Comparison of ENCODE assay signal across 7 cellular contexts in genomic region chr6:166419268-166419667, GRCh38. TPM values are rescaled to one million over a fixed set of nuclear protein-coding genes. Genes with fewer than 3 reads are reported as not detected.
DNase-seq lines count a peak whose midpoint lies in the region; ATAC-seq and TF ChIP-seq lines count a peak whose summit lies in the region.

No MANE protein-coding gene starts in this region.

- ATAC-seq in GM19455 (IDR thresholded peaks at IDR 0.05; ENCODE audit: unreplicated experiment) (peak; percentile 95), HG03280 (IDR thresholded peaks at IDR 0.05; ENCODE audit: unreplicated experiment) (peak; percentile 98)

- H3K27me3 Mint-ChIP-seq in endodermal cell (ENCODE audit: insufficient read depth): no peaks in the 10 kb centered on the region

- DNase-seq in activated CD4-positive, alpha-beta T cell treated with anti-CD3 and anti-CD28 coated beads, Interleukin-2, amount 50 U/mL, for 48 hours: peak; percentile 60 to 68
- DNase-seq in kidney tubule cell (ENCODE audit: low spot score): peak; percentile 33
- DNase-seq in islet precursor cell: no peak
- DNase-seq in NCI-H146 treated with DMSO at 0.1 percent for 48 hours (lab: John Stamatoyannopoulos, UW; ENCODE audit: unreplicated experiment): no peak
- DNase-seq in endodermal cell: no peak

- no peak overlapping the region for H3K9ac ChIP-seq in endodermal cell (ENCODE audit: extremely low read depth, low read length, poor library complexity, severe bottlenecking)

- no peak overlapping the region for H3K4me3 Mint-ChIP-seq in endodermal cell

- H3K4me3 ChIP-seq in endodermal cell (ENCODE audit: low read length): no peak overlapping the region

- no peaks in the 10 kb centered on the region for H3K9me3 Mint-ChIP-seq in endodermal cell

- no peak for TF ChIP-seq CTCF in endodermal cell (conservative IDR thresholded peaks at IDR 0.05)

- H3K27ac ChIP-seq in endodermal cell (ENCODE audit: low read depth, low read length): no peak overlapping the region

- H3K27ac Mint-ChIP-seq in endodermal cell: no peak overlapping the region

- H3K4me1 Mint-ChIP-seq in endodermal cell: no peaks in the 10 kb centered on the region

- peaks cover 20% of the 10 kb centered on the region for H3K36me3 ChIP-seq in endodermal cell (ENCODE audit: control insufficient read depth, insufficient read depth, low read length)

- H3K27me3 ChIP-seq in endodermal cell (ENCODE audit: control insufficient read depth, insufficient read depth, low read length, poor library complexity, severe bottlenecking): no peaks in the 10 kb centered on the region

- 94% methylated on average over 6 to 7 of the region's 7 CpGs for WGBS in endodermal cell (ENCODE audit: insufficient coverage in 1 of 2, insufficient read length in 1 of 2), 2 experiments

- peaks cover 37% of the 10 kb centered on the region for H3K36me3 Mint-ChIP-seq in endodermal cell (ENCODE audit: low read depth)

- no peaks in the 10 kb centered on the region for H3K4me1 ChIP-seq in endodermal cell (ENCODE audit: control insufficient read depth, insufficient read depth, low read length)

- H3K9me3 ChIP-seq in endodermal cell (ENCODE audit: control insufficient read depth, low read length): no peaks in the 10 kb centered on the region

RNA-seq across cellular contexts. Expression of gene MPC1, which starts 36.5 kb away (rescaled TPM):
- total RNA-seq in endodermal cell: 1 to 10 TPM; 8.2 to 8.7 TPM
- 26.6 TPM for polyA plus RNA-seq in endodermal cell (2013, experiment 1 of 2)
- 30.0 TPM for polyA plus RNA-seq in endodermal cell (2013, experiment 2 of 2)

Comparison
In these comparisons a context has a peak if more than half of its experiments do, and no peak if none do; other contexts are left out.
1. DNase-seq: peak in activated CD4-positive, alpha-beta T cell treated with anti-CD3 and anti-CD28 coated beads, Interleukin-2, amount 50 U/mL, for 48 hours (2 of 2) and kidney tubule cell (single experiment); none in islet precursor cell (single experiment), NCI-H146 treated with DMSO at 0.1 percent for 48 hours (single experiment) and endodermal cell (single experiment).